15 cellular contexts compared by ENCODE assay signal in the genomic region with DNA sequence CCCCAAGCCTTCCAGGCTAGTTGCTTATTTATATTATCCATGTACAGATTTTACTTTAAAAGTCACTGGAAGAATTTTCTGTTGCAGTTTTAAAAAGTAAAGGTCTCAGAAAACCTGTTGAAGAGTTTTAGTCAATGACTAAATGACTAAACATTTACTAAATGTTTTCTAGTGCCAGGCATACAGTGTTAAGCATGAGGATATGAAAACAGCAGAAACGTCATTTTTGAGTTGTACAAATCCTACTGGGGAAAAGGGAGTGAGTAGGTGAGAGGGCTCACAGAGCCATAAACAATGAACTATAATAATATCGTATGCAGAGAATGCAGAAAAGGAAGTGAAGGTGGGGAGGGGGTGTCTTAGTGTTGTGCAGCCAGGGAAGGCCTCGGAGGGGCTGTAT.
"Had no signal": no experiment of that assay in that cellular context is flagged by ENCODE, and none has a peak within 500 bp of the region (broad histone marks: within the 10 kb centered on the region; RNA-seq: fewer than 3 reads in every experiment).

No MANE protein-coding gene starts in this region.

- H3K9ac ChIP-seq: neural progenitor cell had no signal

- H3K27ac ChIP-seq: neural progenitor cell, pancreas, right atrium auricular region, tibial nerve, VCaP had no signal

- H3K36me3 ChIP-seq: neural progenitor cell, pancreas, right atrium auricular region, tibial nerve had no signal

- H3K27me3 ChIP-seq: neural progenitor cell, pancreas, right atrium auricular region, tibial nerve had no signal

- H3K4me1 ChIP-seq: neural progenitor cell, right atrium auricular region had no signal

- H3K9me3 ChIP-seq: pancreas, right atrium auricular region, tibial nerve had no signal

- H3K36me3 Mint-ChIP-seq: neural progenitor cell had no signal

- H3K27me3 Mint-ChIP-seq: activated CD8-positive, alpha-beta T cell treated with anti-CD3 and anti-CD28 coated beads for 36 hours; activated naive CD8-positive, alpha-beta T cell treated with anti-CD3 and anti-CD28 coated beads, Interleukin-2, amount 50 U/mL, for 24 hours; effector memory CD8-positive, alpha-beta T cell; stimulated activated memory B cell treated with anti-CD40 and anti-IgM and Interleukin-4, amounts not matched to agents 10 μg/mL and 1 μg/mL and 100 μg/mL, for 72 hours had no signal

- DNase-seq: activated CD8-positive, alpha-beta T cell treated with anti-CD3 and anti-CD28 coated beads for 36 hours; activated naive CD4-positive, alpha-beta T cell treated with Interleukin-2 at 50 U/mL for 16 hours; activated naive CD8-positive, alpha-beta T cell treated with anti-CD3 and anti-CD28 coated beads, Interleukin-2, amount 50 U/mL, for 24 hours; central memory CD4-positive, alpha-beta T cell; cortex of kidney; effector memory CD8-positive, alpha-beta T cell; left ventricle myocardium superior; pancreas; T1000 had no signal

- H3K4me3 ChIP-seq: neural progenitor cell, pancreas, right atrium auricular region, tibial nerve had no signal

- ATAC-seq: activated CD8-positive, alpha-beta T cell treated with anti-CD3 and anti-CD28 coated beads for 36 hours; activated naive CD8-positive, alpha-beta T cell treated with anti-CD3 and anti-CD28 coated beads, Interleukin-2, amount 50 U/mL, for 24 hours; effector memory CD8-positive, alpha-beta T cell; left ventricle myocardium superior; pancreas; stimulated activated memory B cell treated with anti-CD40 and anti-IgM and Interleukin-4, amounts not matched to agents 10 μg/mL and 1 μg/mL and 100 μg/mL, for 72 hours had no signal

- H3K27ac Mint-ChIP-seq: activated CD8-positive, alpha-beta T cell treated with anti-CD3 and anti-CD28 coated beads for 36 hours; activated naive CD8-positive, alpha-beta T cell treated with anti-CD3 and anti-CD28 coated beads, Interleukin-2, amount 50 U/mL, for 24 hours; activated T-helper 1 cell treated with anti-CD3 and anti-CD28 coated beads, Interleukin-12 subunit alpha, Interleukin-12 subunit beta, Interleukin-2, Interleukin-4 antibody, amounts not matched to agents 30 ng/mL and 10 ng/mL and 1 ng/mL, durations not matched to agents 14 hours and 24 hours and 36 hours; effector memory CD8-positive, alpha-beta T cell; neural progenitor cell; stimulated activated memory B cell treated with anti-CD40 and anti-IgM and Interleukin-4, amounts not matched to agents 10 μg/mL and 1 μg/mL and 100 μg/mL, for 72 hours had no signal

- H3K9me3 Mint-ChIP-seq: activated naive CD8-positive, alpha-beta T cell treated with anti-CD3 and anti-CD28 coated beads, Interleukin-2, amount 50 U/mL, for 24 hours; activated T-helper 1 cell treated with anti-CD3 and anti-CD28 coated beads, Interleukin-12 subunit alpha, Interleukin-12 subunit beta, Interleukin-2, Interleukin-4 antibody, amounts not matched to agents 30 ng/mL and 10 ng/mL and 1 ng/mL, durations not matched to agents 14 hours and 24 hours and 36 hours; effector memory CD8-positive, alpha-beta T cell; neural progenitor cell; stimulated activated memory B cell treated with anti-CD40 and anti-IgM and Interleukin-4, amounts not matched to agents 10 μg/mL and 1 μg/mL and 100 μg/mL, for 72 hours had no signal

- H3K4me1 Mint-ChIP-seq: neural progenitor cell had no signal

- H3K4me3 Mint-ChIP-seq: activated CD8-positive, alpha-beta T cell treated with anti-CD3 and anti-CD28 coated beads for 36 hours; activated naive CD8-positive, alpha-beta T cell treated with anti-CD3 and anti-CD28 coated beads, Interleukin-2, amount 50 U/mL, for 24 hours; activated T-helper 1 cell treated with anti-CD3 and anti-CD28 coated beads, Interleukin-12 subunit alpha, Interleukin-12 subunit beta, Interleukin-2, Interleukin-4 antibody, amounts not matched to agents 30 ng/mL and 10 ng/mL and 1 ng/mL, durations not matched to agents 14 hours and 24 hours and 36 hours; effector memory CD8-positive, alpha-beta T cell; neural progenitor cell; stimulated activated memory B cell treated with anti-CD40 and anti-IgM and Interleukin-4, amounts not matched to agents 10 μg/mL and 1 μg/mL and 100 μg/mL, for 72 hours had no signal
